ENCODE assay signal across 22 cellular contexts in genomic region chr5:179936976-179937681, GRCh38. TPM values are rescaled to one million over a fixed set of nuclear protein-coding genes. Genes with fewer than 3 reads are reported as not detected.
A peak's percentile ranks its signal among the peaks of the same experiment; 100 is the strongest.
DNase-seq lines count a peak whose midpoint lies in the region; FAIRE-seq and TF ChIP-seq lines count a peak whose summit lies in the region.
"Had no signal": no experiment of that assay in that cellular context is flagged by ENCODE, and none has a peak within 500 bp of the region (broad histone marks: within the 10 kb centered on the region; RNA-seq: fewer than 3 reads in every experiment).

No MANE protein-coding gene starts in this region.

- no peaks in the 10 kb centered on the region for H3K27me3 ChIP-seq in small intestine (ENCODE audit: control insufficient read depth in 2 of 2, insufficient read depth in 2 of 2, low read length in 2 of 2)
- H3K27me3 ChIP-seq: BLaER1 treated with 17β-estradiol and CSF1 and Interleukin-3, amounts not matched to agents 10 nM and 100 nM had no signal

- no peak for TF ChIP-seq CTCF in D721Med (IDR thresholded peaks at IDR 0.05; ENCODE audit: insufficient read depth, missing control alignments)

- H3K27ac ChIP-seq in small intestine (ENCODE audit: low read depth in 1 of 2, low read length in 1 of 2): no peak overlapping the region
- H3K27ac ChIP-seq: BLaER1 treated with 17β-estradiol and CSF1 and Interleukin-3, amounts not matched to agents 10 nM and 100 nM; GM23248; HL-60 had no signal

- no peaks in the 10 kb centered on the region for H3K9me3 ChIP-seq in small intestine (ENCODE audit: control insufficient read depth, low read depth)
- H3K9me3 ChIP-seq: BLaER1 treated with 17β-estradiol and CSF1 and Interleukin-3, amounts not matched to agents 10 nM and 100 nM; HAP-1 had no signal

- H3K4me1 Mint-ChIP-seq in activated T-helper 2 cell treated with anti-CD3 and anti-CD28 coated beads, Interferon-gamma antibody, Interleukin-2, Interleukin-4, amounts not matched to agents 10 μg/mL and 5 μg/mL and 100 μg/mL, durations not matched to agents 14 hours and 24 hours and 36 hours (ENCODE audit: low read depth): no peaks in the 10 kb centered on the region
- H3K4me1 Mint-ChIP-seq: B cell had no signal

- H3K36me3 Mint-ChIP-seq in activated T-helper 2 cell treated with anti-CD3 and anti-CD28 coated beads, Interferon-gamma antibody, Interleukin-2, Interleukin-4, amounts not matched to agents 10 μg/mL and 5 μg/mL and 100 μg/mL, durations not matched to agents 14 hours and 24 hours and 36 hours (ENCODE audit: low read depth): no peaks in the 10 kb centered on the region
- H3K36me3 Mint-ChIP-seq: CD8-positive, alpha-beta T cell had no signal

- DNase-seq in D721Med (ENCODE audit: insufficient read length, low spot score) (no peak), small intestine (no peak), inferior parietal cortex (ENCODE audit: extremely low spot score) (no peak)
- no peak for DNase-seq in activated CD4-positive, alpha-beta T cell treated with anti-CD3 and anti-CD28 coated beads for 48 hours
- no peak for DNase-seq in activated T-helper 2 cell treated with anti-CD3 and anti-CD28 coated beads, Interferon-gamma antibody, Interleukin-2, Interleukin-4, amounts not matched to agents 10 μg/mL and 5 μg/mL and 100 μg/mL, durations not matched to agents 14 hours and 24 hours and 36 hours (ENCODE audit: low spot score)
- DNase-seq: Calu3; CD8-positive, alpha-beta T cell; DMS 273 treated with DMSO at 0.1 percent for 48 hours; DMS53; DND-41; EL; GM23248; IMR-90; Karpas-422; KBM-7 had no signal

- intact Hi-C loops in activated T-helper 2 cell treated with anti-CD3 and anti-CD28 coated beads, Interferon-gamma antibody, Interleukin-2, Interleukin-4, amounts not matched to agents 10 μg/mL and 5 μg/mL and 100 μg/mL, durations not matched to agents 14 hours and 24 hours and 36 hours (cut with micrococcal nuclease): no loop called here

- no peaks in the 10 kb centered on the region for H3K36me3 ChIP-seq in small intestine (ENCODE audit: control insufficient read depth in 2 of 2, insufficient read depth in 2 of 2, low read length in 2 of 2)

- FAIRE-seq in D721Med (lab: Jason Lieb, UNC) (peak; percentile 77), TTC549 (lab: Jason Lieb, UNC) (peak; percentile 57), endometrium (lab: Jason Lieb, UNC) (peak; percentile 66), small intestine (lab: Jason Lieb, UNC) (peak; percentile 84)
- FAIRE-seq: GM19239 had no signal

- WGBS in small intestine, 3 donors: 91 to 94% (median 94%) methylated on average over 13 of the region's 13 CpGs

- H3K9me3 Mint-ChIP-seq in activated T-helper 2 cell treated with anti-CD3 and anti-CD28 coated beads, Interferon-gamma antibody, Interleukin-2, Interleukin-4, amounts not matched to agents 10 μg/mL and 5 μg/mL and 100 μg/mL, durations not matched to agents 14 hours and 24 hours and 36 hours: no peaks in the 10 kb centered on the region
- H3K9me3 Mint-ChIP-seq: CD8-positive, alpha-beta T cell had no signal

- H3K27ac Mint-ChIP-seq in activated T-helper 2 cell treated with anti-CD3 and anti-CD28 coated beads, Interferon-gamma antibody, Interleukin-2, Interleukin-4, amounts not matched to agents 10 μg/mL and 5 μg/mL and 100 μg/mL, durations not matched to agents 14 hours and 24 hours and 36 hours: no peak overlapping the region
- H3K27ac Mint-ChIP-seq: B cell; CD8-positive, alpha-beta T cell had no signal

- no peaks in the 10 kb centered on the region for H3K4me1 ChIP-seq in small intestine (ENCODE audit: control insufficient read depth in 2 of 2, insufficient read depth in 1 of 2, low read depth in 1 of 2, low read length in 1 of 2)
- H3K4me1 ChIP-seq: BLaER1 treated with 17β-estradiol and CSF1 and Interleukin-3, amounts not matched to agents 10 nM and 100 nM; HAP-1 had no signal

- H3K4me3 Mint-ChIP-seq in activated T-helper 2 cell treated with anti-CD3 and anti-CD28 coated beads, Interferon-gamma antibody, Interleukin-2, Interleukin-4, amounts not matched to agents 10 μg/mL and 5 μg/mL and 100 μg/mL, durations not matched to agents 14 hours and 24 hours and 36 hours (ENCODE audit: low read depth): no peak overlapping the region
- H3K4me3 Mint-ChIP-seq: B cell; CD8-positive, alpha-beta T cell had no signal

- no peak overlapping the region for H3K4me3 ChIP-seq in small intestine (ENCODE audit: low read depth in 1 of 2, low read length in 2 of 2)
- H3K4me3 ChIP-seq: BLaER1 treated with 17β-estradiol and CSF1 and Interleukin-3, amounts not matched to agents 10 nM and 100 nM; GM23248; HAP-1 had no signal

- H3K27me3 Mint-ChIP-seq in activated T-helper 2 cell treated with anti-CD3 and anti-CD28 coated beads, Interferon-gamma antibody, Interleukin-2, Interleukin-4, amounts not matched to agents 10 μg/mL and 5 μg/mL and 100 μg/mL, durations not matched to agents 14 hours and 24 hours and 36 hours (ENCODE audit: low read depth): peaks cover 11% of the 10 kb centered on the region

RNA-seq across cellular contexts. Expression of gene TBC1D9B, which starts 29.4 kb away (rescaled TPM):
- 10 to 100 TPM; 32.4 to 59.0 (median 50.5) TPM for polyA plus RNA-seq in small intestine
- 124 and 125 TPM in 2 replicates for total RNA-seq in activated T-helper 2 cell treated with anti-CD3 and anti-CD28 coated beads, Interferon-gamma antibody, Interleukin-2, Interleukin-4, amounts not matched to agents 10 μg/mL and 5 μg/mL and 100 μg/mL, durations not matched to agents 14 hours and 24 hours and 36 hours
